29 cellular contexts compared by ENCODE assay signal in the genomic region with DNA sequence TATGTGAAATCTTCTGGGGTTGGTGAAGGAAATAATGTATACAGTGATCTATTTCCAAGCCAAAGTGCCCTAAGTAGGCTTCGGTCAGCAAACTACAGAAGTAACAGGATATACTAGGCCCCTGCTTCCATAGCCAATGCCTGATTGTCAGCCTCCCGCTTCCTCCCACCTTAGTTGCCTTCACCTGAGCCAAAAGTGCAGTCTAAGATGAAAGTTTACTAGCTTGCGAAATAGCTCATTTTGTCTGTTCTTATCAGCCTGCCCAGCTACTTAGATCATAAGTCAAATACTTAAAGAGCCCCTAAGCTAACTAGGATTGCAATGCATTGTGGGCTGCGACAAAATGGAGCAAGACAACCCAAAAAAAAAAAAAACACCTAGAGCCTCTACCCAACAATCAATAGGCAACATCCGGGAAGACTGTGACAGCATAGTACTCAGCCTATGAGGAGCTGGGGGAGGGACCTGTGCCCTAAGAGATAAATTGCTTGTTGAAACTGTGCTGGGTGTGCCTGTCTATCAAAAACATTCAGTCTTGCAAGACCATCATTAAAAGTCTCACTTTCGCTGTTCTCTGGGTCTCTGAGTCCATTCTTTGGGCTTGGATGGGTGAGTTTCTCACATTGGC.
"Had no signal": no experiment of that assay in that cellular context is flagged by ENCODE, and none has a peak within 500 bp of the region (broad histone marks: within the 10 kb centered on the region; RNA-seq: fewer than 3 reads in every experiment).

No MANE protein-coding gene starts in this region.

- H3K4me3 ChIP-seq: adrenal gland, body of pancreas, Peyer's patch, SJSA1 had no signal

- DNase-seq: activated CD4-positive, alpha-beta memory T cell treated with anti-CD3 and anti-CD28 coated beads for 36 hours; activated CD4-positive, alpha-beta T cell treated with anti-CD3 and anti-CD28 coated beads for 36 hours; activated CD4-positive, alpha-beta T cell treated with anti-CD3 and anti-CD28 coated beads, Interleukin-2, amount 10 ng/mL, durations not matched to agents 7 days and 5 days; activated CD8-positive, alpha-beta memory T cell treated with anti-CD3 and anti-CD28 coated beads, Interleukin-2, amount 50 U/mL, for 4 hours; activated gamma-delta T cell treated with Interleukin-2 at 50 U/mL for 16 hours; activated naive CD4-positive, alpha-beta T cell treated with anti-CD3 and anti-CD28 coated beads for 36 hours; activated T-cell treated with anti-CD3 and anti-CD28 coated beads for 4 hours; activated T-cell treated with anti-CD3 and anti-CD28 coated beads, Interleukin-2, amount 50 U/mL, for 4 hours; adrenal gland; body of pancreas; caudate nucleus; NCI-H1092 treated with DMSO at 0.1 percent for 48 hours; NCI-H1417; NCI-H146; NCI-H187; NCI-H2029 treated with DMSO at 0.1 percent for 48 hours; NCI-H2107; NCI-H2171; NCI-H510A; NCI-H526; NCI-H748 treated with DMSO at 0.1 percent for 48 hours; NK-92 treated with Interleukin-12 subunit alpha and Interleukin-12 subunit beta, amount 100 ng/mL, for 24 hours; PC-3; Peyer's patch; RPMI8226; SHP77 treated with DMSO at 0.1 percent for 48 hours; SK-N-SH had no signal

- H3K36me3 ChIP-seq: adrenal gland, Peyer's patch, SJSA1 had no signal

- H3K4me1 ChIP-seq: adrenal gland, body of pancreas, Peyer's patch, SJSA1 had no signal

- H3K9me3 ChIP-seq: adrenal gland, body of pancreas, Peyer's patch, SJSA1, SK-N-SH had no signal

- H3K27me3 ChIP-seq: adrenal gland, body of pancreas, Peyer's patch, SJSA1 had no signal

- ATAC-seq: activated CD4-positive, alpha-beta T cell treated with anti-CD3 and anti-CD28 coated beads for 36 hours; activated naive CD4-positive, alpha-beta T cell treated with anti-CD3 and anti-CD28 coated beads, Interleukin-2, amount 50 U/mL, for 72 hours; activated T-cell treated with anti-CD3 and anti-CD28 coated beads, Interleukin-2, amount 50 U/mL, for 4 hours; body of pancreas; PC-3 had no signal

- H3K27ac ChIP-seq: adrenal gland, body of pancreas, Peyer's patch, SJSA1 had no signal
